ENCODE assay signal across 32 cellular contexts in genomic region chr3:151367448-151367847, GRCh38. TPM values are rescaled to one million over a fixed set of nuclear protein-coding genes. Genes with fewer than 3 reads are reported as not detected.
A peak's percentile ranks its signal among the peaks of the same experiment; 100 is the strongest.
DNase-seq lines count a peak whose midpoint lies in the region; ATAC-seq, FAIRE-seq and TF ChIP-seq lines count a peak whose summit lies in the region.
"Had no signal": no experiment of that assay in that cellular context is flagged by ENCODE, and none has a peak within 500 bp of the region (broad histone marks: within the 10 kb centered on the region; RNA-seq: fewer than 3 reads in every experiment).

No MANE protein-coding gene starts in this region.

- TF ChIP-seq CTCF in OCI-LY3 (IDR thresholded peaks at IDR 0.05; ENCODE audit: low read depth, low read length), result no peak
- peak; percentile 10 for TF ChIP-seq CTCF in foreskin keratinocyte (conservative IDR thresholded peaks at IDR 0.05)
- peak; percentile 22 for TF ChIP-seq CTCF in osteoblast (IDR thresholded peaks at IDR 0.05; ENCODE audit: extremely low read depth, low read depth, low read length)
- TF ChIP-seq CTCF in neural progenitor cell (IDR thresholded peaks at IDR 0.05), result no peak

- no peaks in the 10 kb centered on the region for H3F3A ChIP-seq in neural progenitor cell (ENCODE audit: low read depth)

- no peaks in the 10 kb centered on the region for H3K9me3 Mint-ChIP-seq in neural progenitor cell
- H3K9me3 Mint-ChIP-seq: CD4-positive, alpha-beta T cell had no signal

- H2AFZ ChIP-seq in OCI-LY3 (ENCODE audit: low read depth, low read length) (no peak overlapping the region), osteoblast (ENCODE audit: low read length) (peak overlapping the region; percentile 9), neural progenitor cell (replicated peaks) (no peak overlapping the region)
- H2AFZ ChIP-seq: PC-9 had no signal

- ATAC-seq in foreskin keratinocyte (no peak), HG03095 (IDR thresholded peaks at IDR 0.05; ENCODE audit: unreplicated experiment) (no peak)
- ATAC-seq: GM12878, HepG2, Right ventricle myocardium inferior had no signal

- no peak for FAIRE-seq in GM12891 (lab: Jason Lieb, UNC)
- FAIRE-seq: GM12878, HepG2 had no signal

- TF ChIP-seq POLR2A in GM12891 (IDR thresholded peaks at IDR 0.05; ENCODE audit: low read depth, low read length), result no peak

- H4K20me1 ChIP-seq in OCI-LY3 (ENCODE audit: insufficient read depth, low read length) (no peaks in the 10 kb centered on the region), osteoblast (ENCODE audit: insufficient read depth, low read length) (no peaks in the 10 kb centered on the region), neural progenitor cell (ENCODE audit: low read depth) (no peaks in the 10 kb centered on the region)
- H4K20me1 ChIP-seq: BLaER1 had no signal

- no peak overlapping the region for H3K9ac ChIP-seq in OCI-LY3 (ENCODE audit: low read length)
- no peak overlapping the region for H3K9ac ChIP-seq in neural progenitor cell
- H3K9ac ChIP-seq: BLaER1 had no signal

- H3K27me3 ChIP-seq in OCI-LY3 (ENCODE audit: low read depth, low read length) (no peaks in the 10 kb centered on the region), foreskin keratinocyte (no peaks in the 10 kb centered on the region), osteoblast (ENCODE audit: insufficient read depth, low read length) (no peaks in the 10 kb centered on the region), neural progenitor cell (no peaks in the 10 kb centered on the region)
- H3K27me3 ChIP-seq: BLaER1, SJSA1 had no signal

- H3K27ac ChIP-seq in OCI-LY3 (ENCODE audit: low read length) (no peak overlapping the region), foreskin keratinocyte (no peak overlapping the region), osteoblast (ENCODE audit: low read depth, low read length) (no peak overlapping the region), neural progenitor cell (no peak overlapping the region)
- H3K27ac ChIP-seq: BLaER1, PC-9, SJSA1 had no signal

- no peaks in the 10 kb centered on the region for H3K27me3 Mint-ChIP-seq in neural progenitor cell (ENCODE audit: insufficient read depth, low read depth)
- H3K27me3 Mint-ChIP-seq: CD4-positive, alpha-beta T cell had no signal

- H3K4me3 Mint-ChIP-seq in neural progenitor cell, result no peak overlapping the region
- H3K4me3 Mint-ChIP-seq: CD4-positive, alpha-beta T cell had no signal

- peaks cover 10% of the 10 kb centered on the region for H3K36me3 Mint-ChIP-seq in neural progenitor cell

- no peaks in the 10 kb centered on the region for H3K9me3 ChIP-seq in OCI-LY3 (ENCODE audit: insufficient read depth, low read length)
- no peaks in the 10 kb centered on the region for H3K9me3 ChIP-seq in osteoblast (ENCODE audit: low read depth, low read length)
- no peaks in the 10 kb centered on the region for H3K9me3 ChIP-seq in neural progenitor cell (ENCODE audit: low read depth)
- H3K9me3 ChIP-seq: BLaER1, SJSA1 had no signal

- H3K4me3 ChIP-seq in OCI-LY3 (ENCODE audit: low read length) (no peak overlapping the region), osteoblast (ENCODE audit: insufficient read depth, low read length) (no peak overlapping the region), neural progenitor cell (no peak overlapping the region)
- H3K4me3 ChIP-seq: BLaER1, GM12878, PC-9, SJSA1 had no signal

- H3K79me2 ChIP-seq in OCI-LY3 (ENCODE audit: low read length), result no peaks in the 10 kb centered on the region
- H3K79me2 ChIP-seq in osteoblast (ENCODE audit: insufficient read depth, low read length), result no peaks in the 10 kb centered on the region
- no peaks in the 10 kb centered on the region for H3K79me2 ChIP-seq in neural progenitor cell (ENCODE audit: low read depth)

- peaks cover 11% of the 10 kb centered on the region for H3K4me1 Mint-ChIP-seq in neural progenitor cell

- peaks cover 24% of the 10 kb centered on the region for H3K4me1 ChIP-seq in OCI-LY3 (ENCODE audit: low read length)
- no peaks in the 10 kb centered on the region for H3K4me1 ChIP-seq in foreskin keratinocyte
- peaks cover 32% of the 10 kb centered on the region for H3K4me1 ChIP-seq in osteoblast (ENCODE audit: insufficient read depth, low read length)
- peaks cover 11% of the 10 kb centered on the region for H3K4me1 ChIP-seq in neural progenitor cell
- H3K4me1 ChIP-seq: BLaER1, SJSA1 had no signal

- H3K4me2 ChIP-seq in OCI-LY3 (ENCODE audit: low read length) (peak overlapping the region; percentile 13), osteoblast (ENCODE audit: insufficient read depth, low read length) (no peak overlapping the region), neural progenitor cell (no peak overlapping the region)
- H3K4me2 ChIP-seq: BLaER1, PC-9 had no signal

- no peak overlapping the region for H3K27ac Mint-ChIP-seq in neural progenitor cell
- H3K27ac Mint-ChIP-seq: CD4-positive, alpha-beta T cell had no signal

- no peak for DNase-seq in GM12891 (ENCODE audit: insufficient read length, low spot score)
- DNase-seq in foreskin keratinocyte, result no peak
- DNase-seq in osteoblast (ENCODE audit: insufficient read length, low spot score, missing footprints), result no peak
- DNase-seq in NCI-H526 treated with DMSO at 0.1 percent for 48 hours (lab: John Stamatoyannopoulos, UW), result no peak
- no peak for DNase-seq in glomerular visceral epithelial cell (ENCODE audit: extremely low spot score)
- no peak for DNase-seq in neural progenitor cell (ENCODE audit: low spot score)
- DNase-seq: CD4-positive, alpha-beta T cell; COR-L47; DMS 273 treated with DMSO at 0.1 percent for 48 hours; DMS79; EL; GDM1; H7; Karpas-422; NCI-H1105; NCI-H146; NCI-H2029; NCI-H446; NCI-H524 treated with DMSO at 0.1 percent for 48 hours; NCI-H82; NK-92 treated with Interleukin-12 subunit alpha and Interleukin-12 subunit beta, amount 100 ng/mL, for 24 hours; PC-9 had no signal

- no peaks in the 10 kb centered on the region for H3K36me3 ChIP-seq in OCI-LY3 (replicated peaks; ENCODE audit: low read depth, low read length)
- no peaks in the 10 kb centered on the region for H3K36me3 ChIP-seq in osteoblast (ENCODE audit: insufficient read depth, low read length)
- H3K36me3 ChIP-seq in neural progenitor cell, result no peaks in the 10 kb centered on the region
- H3K36me3 ChIP-seq: SJSA1 had no signal

TF ChIP-seq in GM12891, 5 proteins besides CTCF, POLR2A, EP300 and RAD21:
- TF ChIP-seq SPI1 (IDR thresholded peaks at IDR 0.05; ENCODE audit: low read depth, low read length) (0 out of 2 replicates have a peak, but pooled peaks have one; percentile 16), POLR2AphosphoS5 (IDR thresholded peaks at IDR 0.05; ENCODE audit: low read depth, low read length) (no peak)
TF ChIP-seq in GM12891: peak in this region for 1.

RNA-seq across cellular contexts. Expression of gene P2RY12, which starts 17.1 kb away (rescaled TPM):
- polyA plus RNA-seq in GM12891 (2012; ENCODE audit: low read depth, missing spikeins), result 0.10 TPM
- total RNA-seq in foreskin keratinocyte (not detected in 2 replicates), osteoblast (not detected in 2 replicates), neural progenitor cell (ENCODE audit: low replicate concordance) (not detected in 2 replicates)
- not detected in 2 replicates for polyA plus RNA-seq in foreskin keratinocyte
- total RNA-seq: A172; CD4-positive, alpha-beta T cell; HepG2; HT1080; PC-9; RPMI7951; SJSA1 had no signal
- polyA plus RNA-seq: HepG2 had no signal

RNA-seq across cellular contexts. Expression of gene P2RY13, which starts 38.1 kb away (rescaled TPM):
- polyA plus RNA-seq in GM12891 (2012; ENCODE audit: low read depth, missing spikeins), result not detected
- total RNA-seq in foreskin keratinocyte (not detected in 2 replicates), osteoblast (not detected in 2 replicates), neural progenitor cell (ENCODE audit: low replicate concordance) (not detected in 2 replicates)
- not detected in 2 replicates for polyA plus RNA-seq in foreskin keratinocyte
- total RNA-seq: A172, GM12878, H7, HepG2, HT1080, PC-9, RPMI7951, SJSA1 had no signal
- polyA plus RNA-seq: GM12878, HepG2 had no signal

RNA-seq across cellular contexts. Expression of gene GPR87, which starts 50.8 kb away (rescaled TPM):
- 0.10 TPM for polyA plus RNA-seq in GM12891 (2012; ENCODE audit: low read depth, missing spikeins)
- total RNA-seq in foreskin keratinocyte (58.3 and 62.8 TPM in 2 replicates), osteoblast (not detected in 2 replicates), neural progenitor cell (ENCODE audit: low replicate concordance) (not detected in 2 replicates)
- polyA plus RNA-seq in foreskin keratinocyte, result 51.5 and 52.2 TPM in 2 replicates
- total RNA-seq: A172; CD4-positive, alpha-beta T cell; HepG2; Right ventricle myocardium inferior; RPMI7951 had no signal
- polyA plus RNA-seq: HepG2 had no signal

Comparison
In these comparisons a context has a peak if more than half of its experiments do, and no peak if none do; other contexts are left out.
1. CTCF ChIP-seq: peak in foreskin keratinocyte (single experiment) and osteoblast (single experiment); none in OCI-LY3 (single experiment) and neural progenitor cell (single experiment).
2. RNA of gene GPR87, which starts 50.8 kb away (total RNA-seq): 58.3 to 62.8 TPM in foreskin keratinocyte; not detected in osteoblast and not detected in neural progenitor cell; every median in the first group is over 10 times any median in the second.